ENCODE assay signal across 8 cellular contexts in genomic region chr2:214808481-214808931, GRCh38. TPM values are rescaled to one million over a fixed set of nuclear protein-coding genes. Genes with fewer than 3 reads are reported as not detected.
DNase-seq lines count a peak whose midpoint lies in the region; TF ChIP-seq lines count a peak whose summit lies in the region.

No MANE protein-coding gene starts in this region.

- DNase-seq in NCI-H2029 treated with DMSO at 0.1 percent for 48 hours (lab: John Stamatoyannopoulos, UW) (peak; percentile 51), NCI-H2029 (lab: John Stamatoyannopoulos, UW) (no peak), SJSA1 (ENCODE audit: low read depth in 1 of 2, low spot score in 2 of 2) (peak in 1 of 2 experiments; percentile 44), esophagus muscularis mucosa (ENCODE audit: extremely low spot score) (no peak), ovary (no peak), NCI-H524 (lab: John Stamatoyannopoulos, UW) (no peak), NCI-H446 treated with DMSO at 0.1 percent for 48 hours (lab: John Stamatoyannopoulos, UW) (no peak), AML-193 (lab: John Stamatoyannopoulos, UW) (no peak)

- under 1% methylated on average over 7 of the region's 7 CpGs for WGBS in esophagus muscularis mucosa
- WGBS in ovary, 3 donors, result 0 to 2% (median 0%) methylated on average over 7 of the region's 7 CpGs

- TF ChIP-seq EP300 in esophagus muscularis mucosa (IDR thresholded peaks at IDR 0.05) (no peak), ovary (IDR thresholded peaks at IDR 0.05) (no peak)

- peaks cover 42% of the 10 kb centered on the region for H3K36me3 ChIP-seq in SJSA1
- H3K36me3 ChIP-seq in esophagus muscularis mucosa, result no peaks in the 10 kb centered on the region
- H3K36me3 ChIP-seq in ovary, result no peaks in the 10 kb centered on the region

- H3K4me1 ChIP-seq in SJSA1 (replicated peaks) (peaks cover 6% of the 10 kb centered on the region; the same call in 1 of the 2 replicates), esophagus muscularis mucosa (peaks cover 14 to 31% (median 25%) of the 10 kb centered on the region in 4 donors), ovary (ENCODE audit: insufficient read depth) (no peaks in the 10 kb centered on the region)

- H3K27me3 ChIP-seq in SJSA1 (replicated peaks), result no peaks in the 10 kb centered on the region
- no peaks in the 10 kb centered on the region for H3K27me3 ChIP-seq in esophagus muscularis mucosa
- no peaks in the 10 kb centered on the region for H3K27me3 ChIP-seq in ovary

- no peak for TF ChIP-seq CTCF in esophagus muscularis mucosa (IDR thresholded peaks at IDR 0.05)
- TF ChIP-seq CTCF in ovary (IDR thresholded peaks at IDR 0.05), result no peak

- intact Hi-C loops in esophagus muscularis mucosa (cut with DNase I), result no loop called here
- intact Hi-C loops in ovary (cut with DNase I), result no loop called here

- H3K9me3 ChIP-seq in SJSA1 (replicated peaks), result no peaks in the 10 kb centered on the region
- H3K9me3 ChIP-seq in esophagus muscularis mucosa, result no peaks in the 10 kb centered on the region
- no peaks in the 10 kb centered on the region for H3K9me3 ChIP-seq in ovary

- H3K27ac ChIP-seq in SJSA1, result peak overlapping the region; percentile 91
- H3K27ac ChIP-seq in esophagus muscularis mucosa (replicated peaks in 1 of 4), result peak overlapping the region; percentile 86 to 94 (median 90)
- peak overlapping the region; percentile 84 to 90 for H3K27ac ChIP-seq in ovary

- TF ChIP-seq POLR2A in esophagus muscularis mucosa (IDR thresholded peaks at IDR 0.05; ENCODE audit: low read depth), result no peak
- TF ChIP-seq POLR2A in ovary (IDR thresholded peaks at IDR 0.05), result no peak

- H3K4me3 ChIP-seq in SJSA1, result peak overlapping the region; percentile 86
- H3K4me3 ChIP-seq in esophagus muscularis mucosa, result peak overlapping the region; percentile 59 to 79 (median 72)
- H3K4me3 ChIP-seq in ovary, result peak overlapping the region; percentile 89

RNA-seq across cellular contexts. Expression of gene BARD1, which starts 1.0 kb away (rescaled TPM):
- total RNA-seq in SJSA1 (2014; rRNA removed; shearing (Covaris generic)), result 47.0 and 48.6 TPM in 2 replicates
- total RNA-seq in esophagus muscularis mucosa (10 to 100 TPM; 14.9 to 24.1 (median 19.6) TPM), ovary (10 to 100 TPM; 10.2 to 30.4 (median 13.5) TPM)
- 1 to 10 TPM; 2.4 to 2.7 TPM for polyA plus RNA-seq in ovary
